27 cellular contexts compared by ENCODE assay signal in the genomic region with DNA sequence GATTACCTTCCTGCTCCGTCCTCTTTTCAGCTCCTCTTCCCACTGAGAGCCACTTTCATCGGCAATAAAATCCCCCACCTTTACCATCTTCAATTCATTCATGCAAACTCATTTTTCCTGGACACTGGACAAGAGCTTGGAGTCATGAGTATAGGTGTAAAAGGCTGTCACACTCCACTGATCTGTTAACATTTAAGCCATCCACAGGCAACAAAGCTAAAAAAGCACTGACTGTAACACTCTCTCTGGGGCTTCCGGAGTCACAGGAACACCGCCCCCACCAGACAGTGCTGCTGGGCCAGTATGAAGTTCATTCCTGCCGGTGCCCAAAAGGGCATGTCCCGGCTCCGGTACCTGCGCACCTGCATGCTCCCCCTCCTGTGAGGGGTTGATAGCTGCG. TPM values are rescaled to one million over a fixed set of nuclear protein-coding genes. Genes with fewer than 3 reads are reported as not detected.
"Had no signal": no experiment of that assay in that cellular context is flagged by ENCODE, and none has a peak within 500 bp of the region (broad histone marks: within the 10 kb centered on the region; RNA-seq: fewer than 3 reads in every experiment).

No MANE protein-coding gene starts in this region.

- H3K36me3 Mint-ChIP-seq: naive thymus-derived CD4-positive, alpha-beta T cell; stimulated activated effector memory CD8-positive, alpha-beta T cell treated with anti-CD3 and anti-CD28 coated beads, Interleukin-12 subunit alpha, Interleukin-12 subunit beta, amount 100 ng/mL, for 72 hours; type B pancreatic cell had no signal

- H3K27ac ChIP-seq: heart right ventricle, suprapubic skin, thyroid gland had no signal

- DNase-seq: cerebellar nuclear complex; effector memory CD8-positive, alpha-beta T cell; erythroblast; foreskin melanocyte; heart right ventricle; hypothalamus; left colon; naive thymus-derived CD4-positive, alpha-beta T cell; right cardiac atrium; stimulated activated CD4-positive, alpha-beta T cell treated with anti-CD3 and anti-CD28 coated beads, Interleukin-4, amount 100 ng/mL, for 1 hour; stimulated activated CD8-positive, alpha-beta memory T cell treated with anti-CD3 and anti-CD28 coated beads, Interleukin-4, amount 100 ng/mL, for 48 hours; stimulated activated naive CD8-positive, alpha-beta T cell treated with anti-CD3 and anti-CD28 coated beads, Interleukin-15, Interleukin-2, amounts not matched to agents 100 U/mL and 50 U/mL, for 24 hours; thyroid gland had no signal

- H3K4me1 Mint-ChIP-seq: naive thymus-derived CD4-positive, alpha-beta T cell; neural crest cell; stimulated activated effector memory CD8-positive, alpha-beta T cell treated with anti-CD3 and anti-CD28 coated beads, Interleukin-12 subunit alpha, Interleukin-12 subunit beta, amount 100 ng/mL, for 72 hours had no signal

- H3K4me3 ChIP-seq: heart right ventricle, smooth muscle cell, suprapubic skin, thyroid gland had no signal

- H3K27me3 ChIP-seq: heart right ventricle, suprapubic skin, thyroid gland had no signal

- H3K4me3 Mint-ChIP-seq: dendritic cell treated with granulocyte-macrophage colony-stimulating factor and Interleukin-4, amounts not matched to agents 40 ng/mL and 50 ng/mL, for 4 days; effector memory CD8-positive, alpha-beta T cell; naive thymus-derived CD4-positive, alpha-beta T cell; neural crest cell; stimulated activated effector memory CD8-positive, alpha-beta T cell treated with anti-CD3 and anti-CD28 coated beads, Interleukin-12 subunit alpha, Interleukin-12 subunit beta, amount 100 ng/mL, for 72 hours; type B pancreatic cell had no signal

- H3K4me2 ChIP-seq: smooth muscle cell had no signal

- H3K27me3 Mint-ChIP-seq: dendritic cell treated with granulocyte-macrophage colony-stimulating factor and Interleukin-4, amounts not matched to agents 40 ng/mL and 50 ng/mL, for 4 days; effector memory CD8-positive, alpha-beta T cell; naive thymus-derived CD4-positive, alpha-beta T cell; type B pancreatic cell had no signal

- FAIRE-seq: islet of Langerhans, urothelium cell line had no signal

- H3K36me3 ChIP-seq: heart right ventricle, suprapubic skin, thyroid gland had no signal

- ATAC-seq: effector memory CD8-positive, alpha-beta T cell; heart right ventricle; left colon; naive thymus-derived CD4-positive, alpha-beta T cell; right cardiac atrium; stimulated activated effector memory CD8-positive, alpha-beta T cell treated with anti-CD3 and anti-CD28 coated beads, Interleukin-12 subunit alpha, Interleukin-12 subunit beta, amount 100 ng/mL, for 72 hours; stimulated activated naive CD8-positive, alpha-beta T cell treated with anti-CD3 and anti-CD28 coated beads, Interleukin-15, Interleukin-2, amounts not matched to agents 100 U/mL and 50 U/mL, for 24 hours had no signal

- H3K27ac Mint-ChIP-seq: dendritic cell treated with granulocyte-macrophage colony-stimulating factor and Interleukin-4, amounts not matched to agents 40 ng/mL and 50 ng/mL, for 4 days; effector memory CD8-positive, alpha-beta T cell; naive thymus-derived CD4-positive, alpha-beta T cell; stimulated activated effector memory CD8-positive, alpha-beta T cell treated with anti-CD3 and anti-CD28 coated beads, Interleukin-12 subunit alpha, Interleukin-12 subunit beta, amount 100 ng/mL, for 72 hours; type B pancreatic cell had no signal

- H3K4me1 ChIP-seq: heart right ventricle, suprapubic skin, thyroid gland had no signal

- H3K9me3 ChIP-seq: heart right ventricle, suprapubic skin, thyroid gland had no signal

- H3K9me3 Mint-ChIP-seq: dendritic cell treated with granulocyte-macrophage colony-stimulating factor and Interleukin-4, amounts not matched to agents 40 ng/mL and 50 ng/mL, for 4 days; type B pancreatic cell had no signal

RNA-seq across cellular contexts. Expression of a gene that starts 38.5 kb away (rescaled TPM):
- total RNA-seq: glomerular endothelial cell; heart right ventricle; left colon; liver; lung microvascular endothelial cell; mesenteric fat pad; naive thymus-derived CD4-positive, alpha-beta T cell; neural crest cell; osteocyte; pulmonary artery endothelial cell; right cardiac atrium; smooth muscle cell; suprapubic skin; thyroid gland had no signal
- polyA plus RNA-seq: heart right ventricle; liver; naive thymus-derived CD4-positive, alpha-beta T cell; right cardiac atrium; smooth muscle cell had no signal
